In genomic region chr12:107684029-107684790, GRCh38 we compare ENCODE assay signal across 8 cellular contexts. TPM values are rescaled to one million over a fixed set of nuclear protein-coding genes. Genes with fewer than 3 reads are reported as not detected.
DNase-seq lines count a peak whose midpoint lies in the region; ATAC-seq and TF ChIP-seq lines count a peak whose summit lies in the region.

No MANE protein-coding gene starts in this region.

- peaks cover 0 to 21% (median 0%) of the 10 kb centered on the region in 11 experiments; a peak in 3 of 22 replicates for H4K20me1 ChIP-seq in BLaER1 treated with 17β-estradiol and CSF1 and Interleukin-3, amounts not matched to agents 10 nM and 100 nM

- intact Hi-C loops in activated T-helper 2 cell treated with anti-CD3 and anti-CD28 coated beads, Interferon-gamma antibody, Interleukin-2, Interleukin-4, amounts not matched to agents 10 μg/mL and 5 μg/mL and 100 μg/mL, durations not matched to agents 14 hours and 24 hours and 36 hours (cut with micrococcal nuclease): loop anchor here (10.0 kb wide), 2 partner anchors 369 to 1379 kb away; partner anchors contain the start of gene TCP11L2
- intact Hi-C loops in left lung (cut with DNase I) (no loop called here), posterior cingulate gyrus (cut with DNase I) (loop anchor here (10.0 kb wide), 1 partner anchor 831 kb away; the partner anchor contains the start of gene FICD), ascending aorta (cut with DNase I) (loop anchor here (10.0 kb wide), 2 partner anchors 831 to 1411 kb away; partner anchors contain the start of genes ALKBH2, FICD and UNG)

- H3K27me3 ChIP-seq in BLaER1 treated with 17β-estradiol and CSF1 and Interleukin-3, amounts not matched to agents 10 nM and 100 nM: no peaks in the 10 kb centered on the region
- H3K27me3 ChIP-seq in left lung: peaks cover 0 to 2% of the 10 kb centered on the region in 2 donors
- H3K27me3 ChIP-seq in ascending aorta: no peaks in the 10 kb centered on the region

- H3K27ac Mint-ChIP-seq in activated T-helper 2 cell treated with anti-CD3 and anti-CD28 coated beads, Interferon-gamma antibody, Interleukin-2, Interleukin-4, amounts not matched to agents 10 μg/mL and 5 μg/mL and 100 μg/mL, durations not matched to agents 14 hours and 24 hours and 36 hours: peak overlapping the region; percentile 94
- peak overlapping the region; percentile 97 for H3K27ac Mint-ChIP-seq in memory B cell

- H3K4me3 ChIP-seq in BLaER1 treated with 17β-estradiol and CSF1 and Interleukin-3, amounts not matched to agents 10 nM and 100 nM: peak overlapping the region in 2 of 10 experiments; percentile 90 to 96; a peak in 4 of 20 replicates
- peak overlapping the region; percentile 63 for H3K4me3 ChIP-seq in HFF-Myc (replicated peaks; ENCODE audit: low read depth, low read length)
- peak overlapping the region in 1 of 2 donors; percentile 84 for H3K4me3 ChIP-seq in left lung
- H3K4me3 ChIP-seq in ascending aorta: peak overlapping the region in 1 of 2 donors; percentile 95

- TF ChIP-seq CTCF in HFF-Myc (IDR thresholded peaks at IDR 0.05; ENCODE audit: low read depth, low read length, missing control alignments) (no peak), left lung (IDR thresholded peaks at IDR 0.05) (no peak), ascending aorta (IDR thresholded peaks at IDR 0.05) (no peak)

- H3K4me1 Mint-ChIP-seq in activated T-helper 2 cell treated with anti-CD3 and anti-CD28 coated beads, Interferon-gamma antibody, Interleukin-2, Interleukin-4, amounts not matched to agents 10 μg/mL and 5 μg/mL and 100 μg/mL, durations not matched to agents 14 hours and 24 hours and 36 hours (ENCODE audit: low read depth): peaks cover 21% of the 10 kb centered on the region
- H3K4me1 Mint-ChIP-seq in memory B cell: peaks cover 17% of the 10 kb centered on the region

- H3K36me3 ChIP-seq in BLaER1 treated with 17β-estradiol and CSF1 and Interleukin-3, amounts not matched to agents 10 nM and 100 nM: peaks cover 12 to 23% (median 17%) of the 10 kb centered on the region in 11 experiments
- H3K36me3 ChIP-seq in left lung (peaks cover 0 to 11% of the 10 kb centered on the region in 2 donors), ascending aorta (peaks cover 7 to 10% of the 10 kb centered on the region in 2 donors)

- peak overlapping the region; percentile 78 to 98 (median 87); a peak in 21 of 22 replicates for H3K4me2 ChIP-seq in BLaER1 treated with 17β-estradiol and CSF1 and Interleukin-3, amounts not matched to agents 10 nM and 100 nM

- H3K9ac ChIP-seq in BLaER1 treated with 17β-estradiol and CSF1 and Interleukin-3, amounts not matched to agents 10 nM and 100 nM: peak overlapping the region in 1 of 11 experiments; percentile 92; a peak in 1 of 22 replicates

- peak overlapping the region in 10 of 11 experiments; percentile 74 to 92 (median 88); a peak in 16 of 22 replicates for H3K27ac ChIP-seq in BLaER1 treated with 17β-estradiol and CSF1 and Interleukin-3, amounts not matched to agents 10 nM and 100 nM
- H3K27ac ChIP-seq in left lung (no peak overlapping the region), ascending aorta (no peak overlapping the region)

- H3K9me3 ChIP-seq in BLaER1 treated with 17β-estradiol and CSF1 and Interleukin-3, amounts not matched to agents 10 nM and 100 nM (replicated peaks in 1 of 11): no peaks in the 10 kb centered on the region
- H3K9me3 ChIP-seq in left lung (no peaks in the 10 kb centered on the region), ascending aorta (no peaks in the 10 kb centered on the region)

- DNase-seq in HFF-Myc (ENCODE audit: extremely low read depth, low read depth) (peak; percentile 25), memory B cell (ENCODE audit: low spot score in 2 of 2) (no peak), left lung (no peak), posterior cingulate gyrus (no peak), ascending aorta (ENCODE audit: low spot score in 2 of 2) (no peak), NCI-H2029 treated with DMSO at 0.1 percent for 48 hours (lab: John Stamatoyannopoulos, UW) (no peak)
- DNase-seq in activated T-helper 2 cell treated with anti-CD3 and anti-CD28 coated beads, Interferon-gamma antibody, Interleukin-2, Interleukin-4, amounts not matched to agents 10 μg/mL and 5 μg/mL and 100 μg/mL, durations not matched to agents 14 hours and 24 hours and 36 hours (ENCODE audit: low spot score): no peak

- H3K4me1 ChIP-seq in BLaER1 treated with 17β-estradiol and CSF1 and Interleukin-3, amounts not matched to agents 10 nM and 100 nM: peaks cover 22 to 25% (median 23%) of the 10 kb centered on the region in 10 experiments
- peaks cover 3 to 16% of the 10 kb centered on the region in 2 donors for H3K4me1 ChIP-seq in left lung
- H3K4me1 ChIP-seq in ascending aorta: peaks cover 0 to 10% of the 10 kb centered on the region in 2 donors

- peak overlapping the region; percentile 86 for H3K4me3 Mint-ChIP-seq in activated T-helper 2 cell treated with anti-CD3 and anti-CD28 coated beads, Interferon-gamma antibody, Interleukin-2, Interleukin-4, amounts not matched to agents 10 μg/mL and 5 μg/mL and 100 μg/mL, durations not matched to agents 14 hours and 24 hours and 36 hours (ENCODE audit: low read depth)
- H3K4me3 Mint-ChIP-seq in memory B cell: peak overlapping the region; percentile 95

- peaks cover 4% of the 10 kb centered on the region for H3K27me3 Mint-ChIP-seq in activated T-helper 2 cell treated with anti-CD3 and anti-CD28 coated beads, Interferon-gamma antibody, Interleukin-2, Interleukin-4, amounts not matched to agents 10 μg/mL and 5 μg/mL and 100 μg/mL, durations not matched to agents 14 hours and 24 hours and 36 hours (ENCODE audit: low read depth)
- H3K27me3 Mint-ChIP-seq in memory B cell: no peaks in the 10 kb centered on the region

- no peaks in the 10 kb centered on the region for H3K9me3 Mint-ChIP-seq in activated T-helper 2 cell treated with anti-CD3 and anti-CD28 coated beads, Interferon-gamma antibody, Interleukin-2, Interleukin-4, amounts not matched to agents 10 μg/mL and 5 μg/mL and 100 μg/mL, durations not matched to agents 14 hours and 24 hours and 36 hours
- no peaks in the 10 kb centered on the region for H3K9me3 Mint-ChIP-seq in memory B cell

- ATAC-seq in memory B cell (ENCODE audit: low read depth) (no peak), left lung (no peak)

- H3K36me3 Mint-ChIP-seq in activated T-helper 2 cell treated with anti-CD3 and anti-CD28 coated beads, Interferon-gamma antibody, Interleukin-2, Interleukin-4, amounts not matched to agents 10 μg/mL and 5 μg/mL and 100 μg/mL, durations not matched to agents 14 hours and 24 hours and 36 hours (ENCODE audit: low read depth): peaks cover 30% of the 10 kb centered on the region
- peaks cover 3% of the 10 kb centered on the region for H3K36me3 Mint-ChIP-seq in memory B cell

RNA-seq across cellular contexts. Expression of gene PWP1, which starts 1.4 kb away (rescaled TPM):
- 50.5 and 52.9 TPM in 2 replicates for total RNA-seq in activated T-helper 2 cell treated with anti-CD3 and anti-CD28 coated beads, Interferon-gamma antibody, Interleukin-2, Interleukin-4, amounts not matched to agents 10 μg/mL and 5 μg/mL and 100 μg/mL, durations not matched to agents 14 hours and 24 hours and 36 hours
- total RNA-seq in left lung (10 to 100 TPM; 22.8 to 29.9 TPM), ascending aorta (57.3 TPM)

Comparison
In these comparisons a context has a peak if more than half of its experiments do, and no peak if none do; other contexts are left out.
1. H3K27ac ChIP-seq: peak in BLaER1 treated with 17β-estradiol and CSF1 and Interleukin-3, amounts not matched to agents 10 nM and 100 nM (10 of 11); none in left lung (0 of 2) and ascending aorta (0 of 2).
2. intact Hi-C loops: an anchor here in activated T-helper 2 cell treated with anti-CD3 and anti-CD28 coated beads, Interferon-gamma antibody, Interleukin-2, Interleukin-4, amounts not matched to agents 10 μg/mL and 5 μg/mL and 100 μg/mL, durations not matched to agents 14 hours and 24 hours and 36 hours (10.0 kb wide), posterior cingulate gyrus (10.0 kb wide) and ascending aorta (10.0 kb wide); none called in left lung.